Comparison of ENCODE assay signal across 19 cellular contexts in genomic region chr15:78997981-78998499, GRCh38.
"Had no signal": no experiment of that assay in that cellular context is flagged by ENCODE, and none has a peak within 500 bp of the region (broad histone marks: within the 10 kb centered on the region; RNA-seq: fewer than 3 reads in every experiment).

No MANE protein-coding gene starts in this region.

- H3K27me3 ChIP-seq: foreskin keratinocyte, stomach, testis, uterus had no signal

- FAIRE-seq: TTC549 had no signal

- H3K27ac ChIP-seq: coronary artery, foreskin keratinocyte, stomach, testis had no signal

- DNase-seq: activated CD4-positive, alpha-beta T cell treated with anti-CD3 and anti-CD28 coated beads for 4 hours; activated CD8-positive, alpha-beta T cell treated with anti-CD3 and anti-CD28 coated beads for 36 hours; activated effector memory CD4-positive, alpha-beta T cell treated with anti-CD3 and anti-CD28 coated beads, Interleukin-2, amount 50 U/mL, for 16 hours; activated T-cell treated with anti-CD3 and anti-CD28 coated beads, Interleukin-2, amount 50 U/mL, for 4 hours; amniotic stem cell; caudate nucleus; effector CD8-positive, alpha-beta T cell; foreskin keratinocyte; glutamatergic neuron; kidney glomerular epithelial cell; stomach; T-helper 2 cell; testis; uterus had no signal

- ATAC-seq: activated CD8-positive, alpha-beta T cell treated with anti-CD3 and anti-CD28 coated beads for 36 hours; activated naive CD4-positive, alpha-beta T cell treated with anti-CD3 and anti-CD28 coated beads, Interleukin-2, amount 50 U/mL, for 72 hours; activated T-cell treated with anti-CD3 and anti-CD28 coated beads, Interleukin-2, amount 50 U/mL, for 4 hours; foreskin keratinocyte; sciatic nerve; WTC11 had no signal

- H3K4me1 ChIP-seq: foreskin keratinocyte, stomach, testis, uterus had no signal

- H3K9me3 ChIP-seq: stomach, testis, uterus had no signal

- H3K4me3 ChIP-seq: coronary artery, stomach, testis, uterus had no signal

- H3K36me3 ChIP-seq: stomach, uterus had no signal
